Comparison of ENCODE assay signal across 21 cellular contexts in genomic region chr16:2811703-2812471, GRCh38. TPM values are rescaled to one million over a fixed set of nuclear protein-coding genes. Genes with fewer than 3 reads are reported as not detected.
DNase-seq lines count a peak whose midpoint lies in the region; ATAC-seq and TF ChIP-seq lines count a peak whose summit lies in the region.
"Had no signal": no experiment of that assay in that cellular context is flagged by ENCODE, and none has a peak within 500 bp of the region (broad histone marks: within the 10 kb centered on the region; RNA-seq: fewer than 3 reads in every experiment).

No MANE protein-coding gene starts in this region.

- DNase-seq in GM23338 (ENCODE audit: low spot score) = no peak
- peak; percentile 33 for DNase-seq in RWPE2 (ENCODE audit: low spot score)
- DNase-seq in mesenteric fat pad (ENCODE audit: low spot score) = peak; percentile 78
- DNase-seq in activated CD4-positive, alpha-beta memory T cell treated with anti-CD3 and anti-CD28 coated beads for 36 hours = no peak
- no peak for DNase-seq in NCI-H774 (lab: John Stamatoyannopoulos, UW)
- no peak for DNase-seq in activated CD4-positive, alpha-beta T cell treated with anti-CD3 and anti-CD28 coated beads, Interleukin-2, amount 10 ng/mL, durations not matched to agents 7 days and 5 days
- DNase-seq: activated CD8-positive, alpha-beta T cell treated with anti-CD3 and anti-CD28 coated beads, Interleukin-2, amount 10 ng/mL, durations not matched to agents 7 days and 5 days; dermis blood vessel endothelial cell; esophagus squamous epithelium; heart right ventricle; Karpas-422; kidney; NCI-H1436 treated with DMSO at 0.1 percent for 48 hours; OCI-M1; stimulated activated naive CD8-positive, alpha-beta T cell treated with anti-CD3 and anti-CD28 coated beads, Interleukin-15, Interleukin-2, amounts not matched to agents 100 U/mL and 50 U/mL, for 24 hours had no signal

- TF ChIP-seq CTCF in GM23338 (conservative IDR thresholded peaks at IDR 0.05; ENCODE audit: low read depth in 2 of 2) (no peak), RWPE2 (IDR thresholded peaks at IDR 0.05; ENCODE audit: poor library complexity, severe bottlenecking) (no peak)

- no peaks in the 10 kb centered on the region for H3K9me2 ChIP-seq in GM23338 (ENCODE audit: insufficient read depth)

- H3K4me1 ChIP-seq in GM23338 (ENCODE audit: insufficient read depth) = no peaks in the 10 kb centered on the region; the same call in 1 of the 2 replicates
- no peaks in the 10 kb centered on the region for H3K4me1 ChIP-seq in RWPE2 (ENCODE audit: insufficient read depth, poor library complexity, severe bottlenecking)

- H3K4me3 ChIP-seq in GM23338 (no peak overlapping the region), RWPE2 (ENCODE audit: severe bottlenecking) (no peak overlapping the region)
- H3K4me3 ChIP-seq: ascending aorta, esophagus squamous epithelium, heart right ventricle had no signal

- no peaks in the 10 kb centered on the region for H3F3A ChIP-seq in GM23338 (replicated peaks; ENCODE audit: low read depth)

- H3K4me1 Mint-ChIP-seq in GM23338 = no peaks in the 10 kb centered on the region; the same call in 2 of the 3 replicates
- H3K4me1 Mint-ChIP-seq in activated CD4-positive, alpha-beta memory T cell treated with anti-CD3 and anti-CD28 coated beads for 36 hours (ENCODE audit: low read depth) = no peaks in the 10 kb centered on the region
- H3K4me1 Mint-ChIP-seq in activated CD4-positive, alpha-beta T cell treated with anti-CD3 and anti-CD28 coated beads, Interleukin-2, amount 10 ng/mL, durations not matched to agents 7 days and 5 days = no peaks in the 10 kb centered on the region

- H3K36me3 ChIP-seq in GM23338 (ENCODE audit: insufficient read depth) = no peaks in the 10 kb centered on the region
- H3K36me3 ChIP-seq in RWPE2 (ENCODE audit: low read depth) = no peaks in the 10 kb centered on the region
- H3K36me3 ChIP-seq: ascending aorta, esophagus squamous epithelium, heart right ventricle had no signal

- H3K9me3 ChIP-seq in RWPE2 (ENCODE audit: severe bottlenecking) = no peaks in the 10 kb centered on the region
- H3K9me3 ChIP-seq: ascending aorta, esophagus squamous epithelium had no signal

- H4K20me1 ChIP-seq in GM23338 (replicated peaks; ENCODE audit: insufficient read depth) = no peaks in the 10 kb centered on the region

- H2AFZ ChIP-seq in GM23338 = peak overlapping the region; percentile 56; the same call in 1 of the 2 replicates

- no peak overlapping the region for H3K4me3 Mint-ChIP-seq in GM23338
- no peak overlapping the region for H3K4me3 Mint-ChIP-seq in activated CD4-positive, alpha-beta memory T cell treated with anti-CD3 and anti-CD28 coated beads for 36 hours
- no peak overlapping the region for H3K4me3 Mint-ChIP-seq in activated CD4-positive, alpha-beta T cell treated with anti-CD3 and anti-CD28 coated beads, Interleukin-2, amount 10 ng/mL, durations not matched to agents 7 days and 5 days
- H3K4me3 Mint-ChIP-seq: activated CD8-positive, alpha-beta T cell treated with anti-CD3 and anti-CD28 coated beads, Interleukin-2, amount 10 ng/mL, durations not matched to agents 7 days and 5 days had no signal

- H3K27ac Mint-ChIP-seq in GM23338 = no peak overlapping the region
- no peak overlapping the region for H3K27ac Mint-ChIP-seq in activated CD4-positive, alpha-beta memory T cell treated with anti-CD3 and anti-CD28 coated beads for 36 hours
- H3K27ac Mint-ChIP-seq in activated CD4-positive, alpha-beta T cell treated with anti-CD3 and anti-CD28 coated beads, Interleukin-2, amount 10 ng/mL, durations not matched to agents 7 days and 5 days = no peak overlapping the region
- H3K27ac Mint-ChIP-seq: activated CD8-positive, alpha-beta T cell treated with anti-CD3 and anti-CD28 coated beads, Interleukin-2, amount 10 ng/mL, durations not matched to agents 7 days and 5 days; activated T-helper 2 cell treated with anti-CD3 and anti-CD28 coated beads, Interferon-gamma antibody, Interleukin-2, Interleukin-4, amounts not matched to agents 10 μg/mL and 5 μg/mL and 100 μg/mL, durations not matched to agents 14 hours and 24 hours and 36 hours had no signal

- H3K27me3 ChIP-seq in GM23338 (ENCODE audit: insufficient read depth) (no peaks in the 10 kb centered on the region), RWPE2 (ENCODE audit: insufficient read depth, poor library complexity, severe bottlenecking) (no peaks in the 10 kb centered on the region)
- H3K27me3 ChIP-seq: ascending aorta had no signal

- ATAC-seq in GM23338 (peak; percentile 50), RWPE2 (ENCODE audit: low read depth) (no peak)
- ATAC-seq: activated CD8-positive, alpha-beta T cell treated with anti-CD3 and anti-CD28 coated beads, Interleukin-2, amount 10 ng/mL, durations not matched to agents 7 days and 5 days; stimulated activated naive CD8-positive, alpha-beta T cell treated with anti-CD3 and anti-CD28 coated beads, Interleukin-15, Interleukin-2, amounts not matched to agents 100 U/mL and 50 U/mL, for 24 hours had no signal

- H3K4me2 ChIP-seq in GM23338 = no peak overlapping the region

- H3K27ac ChIP-seq in GM23338 (ENCODE audit: low read depth) = no peak overlapping the region
- no peak overlapping the region for H3K27ac ChIP-seq in RWPE2 (ENCODE audit: poor library complexity, severe bottlenecking)
- H3K27ac ChIP-seq: ascending aorta, esophagus squamous epithelium, heart right ventricle had no signal

- intact Hi-C loops in activated CD4-positive, alpha-beta memory T cell treated with anti-CD3 and anti-CD28 coated beads for 36 hours (cut with micrococcal nuclease) = no loop called here

- no peaks in the 10 kb centered on the region for H3K9me3 Mint-ChIP-seq in GM23338
- H3K9me3 Mint-ChIP-seq in activated CD4-positive, alpha-beta memory T cell treated with anti-CD3 and anti-CD28 coated beads for 36 hours = no peaks in the 10 kb centered on the region
- no peaks in the 10 kb centered on the region for H3K9me3 Mint-ChIP-seq in activated CD4-positive, alpha-beta T cell treated with anti-CD3 and anti-CD28 coated beads, Interleukin-2, amount 10 ng/mL, durations not matched to agents 7 days and 5 days
- H3K9me3 Mint-ChIP-seq: activated T-helper 2 cell treated with anti-CD3 and anti-CD28 coated beads, Interferon-gamma antibody, Interleukin-2, Interleukin-4, amounts not matched to agents 10 μg/mL and 5 μg/mL and 100 μg/mL, durations not matched to agents 14 hours and 24 hours and 36 hours had no signal

- H3K79me2 ChIP-seq in GM23338 (replicated peaks; ENCODE audit: insufficient read depth) = no peaks in the 10 kb centered on the region

- H3K27me3 Mint-ChIP-seq in GM23338 (ENCODE audit: insufficient read depth, low read depth, poor library complexity) = peaks cover 14% of the 10 kb centered on the region
- H3K27me3 Mint-ChIP-seq in activated CD4-positive, alpha-beta memory T cell treated with anti-CD3 and anti-CD28 coated beads for 36 hours = peaks cover 14% of the 10 kb centered on the region
- peaks cover 11% of the 10 kb centered on the region for H3K27me3 Mint-ChIP-seq in activated CD4-positive, alpha-beta T cell treated with anti-CD3 and anti-CD28 coated beads, Interleukin-2, amount 10 ng/mL, durations not matched to agents 7 days and 5 days

- CTCF ChIA-PET in activated CD4-positive, alpha-beta memory T cell treated with anti-CD3 and anti-CD28 coated beads for 36 hours (lab: Charles Lee) = no interaction called here
- CTCF ChIA-PET in activated CD4-positive, alpha-beta T cell treated with anti-CD3 and anti-CD28 coated beads, Interleukin-2, amount 10 ng/mL, durations not matched to agents 7 days and 5 days (lab: Charles Lee) = interaction anchor here (0.5 to 1.2 kb wide), 5 partner anchors 14 to 564 kb away, joined by 3 to 6 read pairs (median 4); partner anchors contain the start of gene PRSS41

- POLR2A ChIA-PET in activated CD4-positive, alpha-beta memory T cell treated with anti-CD3 and anti-CD28 coated beads for 36 hours (lab: Charles Lee) = no interaction called here
- POLR2A ChIA-PET in activated CD4-positive, alpha-beta T cell treated with anti-CD3 and anti-CD28 coated beads, Interleukin-2, amount 10 ng/mL, durations not matched to agents 7 days and 5 days (lab: Charles Lee) = no interaction called here

- H3K36me3 Mint-ChIP-seq in GM23338 (ENCODE audit: low read depth) = no peaks in the 10 kb centered on the region
- H3K36me3 Mint-ChIP-seq in activated CD4-positive, alpha-beta memory T cell treated with anti-CD3 and anti-CD28 coated beads for 36 hours = no peaks in the 10 kb centered on the region
- no peaks in the 10 kb centered on the region for H3K36me3 Mint-ChIP-seq in activated CD4-positive, alpha-beta T cell treated with anti-CD3 and anti-CD28 coated beads, Interleukin-2, amount 10 ng/mL, durations not matched to agents 7 days and 5 days (ENCODE audit: low read depth)

RNA-seq across cellular contexts. Expression of gene PRSS21, which starts 5.2 kb away (rescaled TPM):
- total RNA-seq in GM23338 (2014; rRNA removed; shearing (Covaris generic)) = 1.1 and 2.4 TPM in 2 replicates
- polyA plus RNA-seq in GM23338 (2016; fragmentation: Nextera tagmentation; extraction: Ambion mirVana) = 3.1 and 4.0 TPM in 2 replicates
- total RNA-seq in mesenteric fat pad = not detected
- 1 to 10 TPM; 4.7 to 6.2 TPM for total RNA-seq in activated CD4-positive, alpha-beta memory T cell treated with anti-CD3 and anti-CD28 coated beads for 36 hours
- under 1 TPM; 0.27 to 0.67 TPM for total RNA-seq in activated CD4-positive, alpha-beta T cell treated with anti-CD3 and anti-CD28 coated beads, Interleukin-2, amount 10 ng/mL, durations not matched to agents 7 days and 5 days
- total RNA-seq: ascending aorta, mononuclear cell, osteocyte, skeletal muscle tissue, urinary bladder had no signal
- polyA plus RNA-seq: heart right ventricle had no signal

RNA-seq across cellular contexts. Expression of gene PRSS41, which starts 13.6 kb away (rescaled TPM):
- total RNA-seq in GM23338 (2014; rRNA removed; shearing (Covaris generic)) = not detected in 2 replicates
- not detected in 2 replicates for polyA plus RNA-seq in GM23338 (2016; fragmentation: Nextera tagmentation; extraction: Ambion mirVana)
- not detected for total RNA-seq in mesenteric fat pad
- not detected for total RNA-seq in activated CD4-positive, alpha-beta memory T cell treated with anti-CD3 and anti-CD28 coated beads for 36 hours
- total RNA-seq in activated CD4-positive, alpha-beta T cell treated with anti-CD3 and anti-CD28 coated beads, Interleukin-2, amount 10 ng/mL, durations not matched to agents 7 days and 5 days = not detected
- total RNA-seq: activated CD8-positive, alpha-beta T cell treated with anti-CD3 and anti-CD28 coated beads, Interleukin-2, amount 10 ng/mL, durations not matched to agents 7 days and 5 days; activated T-helper 2 cell treated with anti-CD3 and anti-CD28 coated beads, Interferon-gamma antibody, Interleukin-2, Interleukin-4, amounts not matched to agents 10 μg/mL and 5 μg/mL and 100 μg/mL, durations not matched to agents 14 hours and 24 hours and 36 hours; ascending aorta; dermis blood vessel endothelial cell; esophagus squamous epithelium; heart right ventricle; kidney; mononuclear cell; osteocyte; skeletal muscle tissue; urinary bladder had no signal
- polyA plus RNA-seq: heart right ventricle, urinary bladder had no signal

RNA-seq across cellular contexts. Expression of gene ZG16B, which starts 18.2 kb away (rescaled TPM):
- not detected in 2 replicates for total RNA-seq in GM23338 (2014; rRNA removed; shearing (Covaris generic))
- not detected in 2 replicates for polyA plus RNA-seq in GM23338 (2016; fragmentation: Nextera tagmentation; extraction: Ambion mirVana)
- not detected for total RNA-seq in mesenteric fat pad
- 1 to 10 TPM; 2.6 to 3.0 TPM for total RNA-seq in activated CD4-positive, alpha-beta memory T cell treated with anti-CD3 and anti-CD28 coated beads for 36 hours
- 1 to 10 TPM; 2.3 to 3.1 TPM for total RNA-seq in activated CD4-positive, alpha-beta T cell treated with anti-CD3 and anti-CD28 coated beads, Interleukin-2, amount 10 ng/mL, durations not matched to agents 7 days and 5 days
- total RNA-seq: ascending aorta, osteocyte had no signal

RNA-seq across cellular contexts. Expression of gene PRSS33, which starts 24.5 kb away (rescaled TPM):
- total RNA-seq in GM23338 (2014; rRNA removed; shearing (Covaris generic)) = 0.47 and 1.4 TPM in 2 replicates
- polyA plus RNA-seq in GM23338 (2016; fragmentation: Nextera tagmentation; extraction: Ambion mirVana) = 0.24 TPM in 2 replicates
- not detected for total RNA-seq in mesenteric fat pad
- total RNA-seq in activated CD4-positive, alpha-beta memory T cell treated with anti-CD3 and anti-CD28 coated beads for 36 hours = not detected
- not detected for total RNA-seq in activated CD4-positive, alpha-beta T cell treated with anti-CD3 and anti-CD28 coated beads, Interleukin-2, amount 10 ng/mL, durations not matched to agents 7 days and 5 days
- total RNA-seq: activated CD8-positive, alpha-beta T cell treated with anti-CD3 and anti-CD28 coated beads, Interleukin-2, amount 10 ng/mL, durations not matched to agents 7 days and 5 days; activated T-helper 2 cell treated with anti-CD3 and anti-CD28 coated beads, Interferon-gamma antibody, Interleukin-2, Interleukin-4, amounts not matched to agents 10 μg/mL and 5 μg/mL and 100 μg/mL, durations not matched to agents 14 hours and 24 hours and 36 hours; dermis blood vessel endothelial cell; esophagus squamous epithelium; kidney; mononuclear cell; osteocyte; skeletal muscle tissue; urinary bladder had no signal
- polyA plus RNA-seq: heart right ventricle, urinary bladder had no signal

RNA-seq across cellular contexts. Expression of gene ELOB, which starts 34.8 kb away (rescaled TPM):
- 278 and 696 TPM in 2 replicates for total RNA-seq in GM23338 (2014; rRNA removed; shearing (Covaris generic))
- 756 and 851 TPM in 2 replicates for polyA plus RNA-seq in GM23338 (2016; fragmentation: Nextera tagmentation; extraction: Ambion mirVana)
- total RNA-seq in mesenteric fat pad = 212 TPM
- 100 to 1,000 TPM; 165 to 175 TPM for total RNA-seq in activated CD4-positive, alpha-beta memory T cell treated with anti-CD3 and anti-CD28 coated beads for 36 hours
- total RNA-seq in activated CD4-positive, alpha-beta T cell treated with anti-CD3 and anti-CD28 coated beads, Interleukin-2, amount 10 ng/mL, durations not matched to agents 7 days and 5 days = 100 to 1,000 TPM; 224 to 249 TPM

Comparison
In these comparisons a context has a peak if more than half of its experiments do, and no peak if none do; other contexts are left out.
1. DNase-seq: peak in RWPE2 (single experiment) and mesenteric fat pad (single experiment); none in GM23338 (single experiment), activated CD4-positive, alpha-beta memory T cell treated with anti-CD3 and anti-CD28 coated beads for 36 hours (single experiment), NCI-H774 (single experiment) and activated CD4-positive, alpha-beta T cell treated with anti-CD3 and anti-CD28 coated beads, Interleukin-2, amount 10 ng/mL, durations not matched to agents 7 days and 5 days (single experiment).